1 cellular context compared by ENCODE assay signal in the genomic region with DNA sequence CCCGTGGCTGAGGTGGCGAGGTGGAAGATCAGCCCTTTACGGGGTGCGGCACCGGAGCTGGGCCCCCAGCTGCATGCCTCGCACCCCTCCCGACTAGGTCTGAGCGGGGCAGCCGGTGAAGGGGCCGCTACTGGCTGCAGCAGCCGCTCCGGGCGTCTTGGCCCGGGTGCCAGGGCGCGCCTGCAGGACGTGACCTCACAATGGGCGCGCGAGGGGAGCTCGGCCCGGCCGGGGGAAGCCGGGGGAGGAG.
TF ChIP-seq lines count a peak whose summit lies in the region.

No MANE protein-coding gene starts in this region.

TF ChIP-seq in GM12878, 131 proteins besides CTCF, POLR2A, EP300 and RAD21:
- TF ChIP-seq BMI1 (IDR thresholded peaks at IDR 0.05; ENCODE audit: borderline replicate concordance) (0 out of 2 replicates have a peak, but pooled peaks have one; percentile 2), RBBP5 (conservative IDR thresholded peaks at IDR 0.05) (no peak), GABPA (IDR thresholded peaks at IDR 0.05; ENCODE audit: low read depth) (peak; percentile 30; the same call in 1 of the 2 replicates), SIN3A (IDR thresholded peaks at IDR 0.05; ENCODE audit: low read depth, low read length) (peak; percentile 6; the same call in 1 of the 2 replicates), TAF1 (IDR thresholded peaks at IDR 0.05; ENCODE audit: borderline replicate concordance, low read depth, low read length) (no peak), RUNX3 (IDR thresholded peaks at IDR 0.05; ENCODE audit: low read length) (0 out of 2 replicates have a peak, but pooled peaks have one; percentile 3), MXI1 (IDR thresholded peaks at IDR 0.05; ENCODE audit: low read depth, low read length) (0 out of 2 replicates have a peak, but pooled peaks have one; percentile 1), JUNB (IDR thresholded peaks at IDR 0.05) (no peak), POLR2AphosphoS2 (IDR thresholded peaks at IDR 0.05; ENCODE audit: low read depth, low read length) (no peak), ZNF274 (IDR thresholded peaks at IDR 0.05; ENCODE audit: insufficient read depth, insufficient read length) (no peak)
